27 cellular contexts compared by ENCODE assay signal in genomic region chr17:56821847-56822534, GRCh38. TPM values are rescaled to one million over a fixed set of nuclear protein-coding genes. Genes with fewer than 3 reads are reported as not detected.
DNase-seq lines count a peak whose midpoint lies in the region; ATAC-seq and TF ChIP-seq lines count a peak whose summit lies in the region.
"Had no signal": no experiment of that assay in that cellular context is flagged by ENCODE, and none has a peak within 500 bp of the region (broad histone marks: within the 10 kb centered on the region; RNA-seq: fewer than 3 reads in every experiment).

No MANE protein-coding gene starts in this region.

- TF ChIP-seq EP300 in ovary (IDR thresholded peaks at IDR 0.05), result no peak

- H3K27ac ChIP-seq in OCI-LY7 (ENCODE audit: low read depth, low read length, poor library complexity, severe bottlenecking) (no peak overlapping the region), ovary (no peak overlapping the region)
- H3K27ac ChIP-seq: BLaER1, left lung, neural progenitor cell, parathyroid adenoma, thyroid gland had no signal

- H3K4me3 Mint-ChIP-seq in activated naive CD8-positive, alpha-beta T cell treated with anti-CD3 and anti-CD28 coated beads, Interleukin-2, amount 50 U/mL, for 24 hours, result no peak overlapping the region
- no peak overlapping the region for H3K4me3 Mint-ChIP-seq in activated naive CD8-positive, alpha-beta T cell treated with anti-CD3 and anti-CD28 coated beads for 36 hours
- no peak overlapping the region for H3K4me3 Mint-ChIP-seq in stimulated activated naive CD8-positive, alpha-beta T cell treated with anti-CD3 and anti-CD28 coated beads, Interleukin-15, amount 100 ng/mL, for 72 hours
- H3K4me3 Mint-ChIP-seq: activated CD4-positive, alpha-beta T cell treated with anti-CD3 and anti-CD28 coated beads, Interleukin-2, amount 10 ng/mL, durations not matched to agents 7 days and 5 days; activated CD8-positive, alpha-beta memory T cell treated with anti-CD3 and anti-CD28 coated beads, Interleukin-2, amount 10 ng/mL, durations not matched to agents 7 days and 5 days; activated naive CD4-positive, alpha-beta T cell treated with anti-CD3 and anti-CD28 coated beads, Interleukin-2, amount 50 U/mL, for 24 hours; neural progenitor cell had no signal

- no peaks in the 10 kb centered on the region for H3K9me2 ChIP-seq in OCI-LY7 (ENCODE audit: insufficient read depth, low read length)

- no peak overlapping the region for H2AFZ ChIP-seq in OCI-LY7 (ENCODE audit: low read length)
- H2AFZ ChIP-seq: neural progenitor cell, parathyroid adenoma had no signal

- POLR2A ChIA-PET in OCI-LY7 (lab: Charles Lee), result no interaction called here

- DNase-seq in activated naive CD8-positive, alpha-beta T cell treated with anti-CD3 and anti-CD28 coated beads, Interleukin-2, amount 50 U/mL, for 24 hours, result no peak
- no peak for DNase-seq in activated naive CD8-positive, alpha-beta T cell treated with anti-CD3 and anti-CD28 coated beads for 36 hours
- no peak for DNase-seq in OCI-LY7 (ENCODE audit: low spot score)
- no peak for DNase-seq in stimulated activated naive CD8-positive, alpha-beta T cell treated with anti-CD3 and anti-CD28 coated beads, Interleukin-15, amount 100 ng/mL, for 72 hours
- no peak for DNase-seq in SIG-M5 (lab: John Stamatoyannopoulos, UW)
- no peak for DNase-seq in ovary
- DNase-seq: activated CD4-positive, alpha-beta T cell treated with anti-CD3 and anti-CD28 coated beads, Interleukin-2, amount 10 ng/mL, durations not matched to agents 7 days and 5 days; activated CD8-positive, alpha-beta memory T cell treated with anti-CD3 and anti-CD28 coated beads, Interleukin-2, amount 10 ng/mL, durations not matched to agents 7 days and 5 days; anterior cingulate cortex; DMS153; HCEC 1CT; IMR-90; left lung; NCI-H146; NCI-H226; NCI-H526 treated with DMSO at 0.1 percent for 48 hours; retina; SHP77; stimulated activated CD4-positive, alpha-beta T cell treated with anti-CD3 and anti-CD28 coated beads, Interleukin-1b, Interleukin-23, amount 100 ng/mL, for 48 hours had no signal

- peak; percentile 77 for ATAC-seq in activated naive CD8-positive, alpha-beta T cell treated with anti-CD3 and anti-CD28 coated beads, Interleukin-2, amount 50 U/mL, for 24 hours
- peak; percentile 50 for ATAC-seq in HG02678 (IDR thresholded peaks at IDR 0.05; ENCODE audit: unreplicated experiment)
- ATAC-seq in stimulated activated naive CD8-positive, alpha-beta T cell treated with anti-CD3 and anti-CD28 coated beads, Interleukin-15, amount 100 ng/mL, for 72 hours, result peak; percentile 40
- ATAC-seq: activated CD8-positive, alpha-beta memory T cell treated with anti-CD3 and anti-CD28 coated beads, Interleukin-2, amount 10 ng/mL, durations not matched to agents 7 days and 5 days; left lung had no signal

- peaks cover 2% of the 10 kb centered on the region for H3K36me3 Mint-ChIP-seq in activated naive CD8-positive, alpha-beta T cell treated with anti-CD3 and anti-CD28 coated beads, Interleukin-2, amount 50 U/mL, for 24 hours (ENCODE audit: low read depth)
- H3K36me3 Mint-ChIP-seq in activated naive CD8-positive, alpha-beta T cell treated with anti-CD3 and anti-CD28 coated beads for 36 hours, result no peaks in the 10 kb centered on the region

- H3K9me3 ChIP-seq in OCI-LY7 (ENCODE audit: low read length), result no peaks in the 10 kb centered on the region
- no peaks in the 10 kb centered on the region for H3K9me3 ChIP-seq in ovary
- H3K9me3 ChIP-seq: BLaER1, left lung, thyroid gland had no signal

- no peak for TF ChIP-seq POLR2A in ovary (IDR thresholded peaks at IDR 0.05)

- no peaks in the 10 kb centered on the region for H3K36me3 ChIP-seq in OCI-LY7 (ENCODE audit: insufficient read depth, low read length)
- no peaks in the 10 kb centered on the region for H3K36me3 ChIP-seq in ovary
- H3K36me3 ChIP-seq: left lung, neural progenitor cell, thyroid gland had no signal

- WGBS in ovary, 3 donors, result 80 to 89% (median 81%) methylated on average over 3 of the region's 3 CpGs

- H3K4me1 ChIP-seq in OCI-LY7 (ENCODE audit: insufficient read depth, low read length, poor library complexity, severe bottlenecking) (peaks cover 7% of the 10 kb centered on the region), ovary (ENCODE audit: insufficient read depth) (no peaks in the 10 kb centered on the region)
- H3K4me1 ChIP-seq: neural progenitor cell had no signal

- no TSS peak for BruUV-seq in OCI-LY7 (replicated peaks; lab: Mats Ljungman, UMichigan)

- no peaks in the 10 kb centered on the region for H4K20me1 ChIP-seq in OCI-LY7 (ENCODE audit: insufficient read depth, low read length)
- H4K20me1 ChIP-seq: BLaER1 had no signal

- peaks cover 19% of the 10 kb centered on the region for H3K4me1 Mint-ChIP-seq in activated naive CD8-positive, alpha-beta T cell treated with anti-CD3 and anti-CD28 coated beads, Interleukin-2, amount 50 U/mL, for 24 hours
- H3K4me1 Mint-ChIP-seq in activated naive CD8-positive, alpha-beta T cell treated with anti-CD3 and anti-CD28 coated beads for 36 hours, result peaks cover 8% of the 10 kb centered on the region
- peaks cover 25% of the 10 kb centered on the region for H3K4me1 Mint-ChIP-seq in stimulated activated naive CD8-positive, alpha-beta T cell treated with anti-CD3 and anti-CD28 coated beads, Interleukin-15, amount 100 ng/mL, for 72 hours

- no peaks in the 10 kb centered on the region for H3K9me3 Mint-ChIP-seq in activated naive CD8-positive, alpha-beta T cell treated with anti-CD3 and anti-CD28 coated beads, Interleukin-2, amount 50 U/mL, for 24 hours
- no peaks in the 10 kb centered on the region for H3K9me3 Mint-ChIP-seq in activated naive CD8-positive, alpha-beta T cell treated with anti-CD3 and anti-CD28 coated beads for 36 hours
- no peaks in the 10 kb centered on the region for H3K9me3 Mint-ChIP-seq in stimulated activated naive CD8-positive, alpha-beta T cell treated with anti-CD3 and anti-CD28 coated beads, Interleukin-15, amount 100 ng/mL, for 72 hours
- H3K9me3 Mint-ChIP-seq: activated CD4-positive, alpha-beta T cell treated with anti-CD3 and anti-CD28 coated beads, Interleukin-2, amount 10 ng/mL, durations not matched to agents 7 days and 5 days; activated naive CD4-positive, alpha-beta T cell treated with anti-CD3 and anti-CD28 coated beads, Interleukin-2, amount 50 U/mL, for 24 hours; activated T-helper 2 cell treated with anti-CD3 and anti-CD28 coated beads, Interferon-gamma antibody, Interleukin-2, Interleukin-4, amounts not matched to agents 10 μg/mL and 5 μg/mL and 100 μg/mL, durations not matched to agents 14 hours and 24 hours and 36 hours; neural progenitor cell had no signal

- H3K27ac Mint-ChIP-seq in activated naive CD8-positive, alpha-beta T cell treated with anti-CD3 and anti-CD28 coated beads, Interleukin-2, amount 50 U/mL, for 24 hours, result no peak overlapping the region
- H3K27ac Mint-ChIP-seq in activated naive CD8-positive, alpha-beta T cell treated with anti-CD3 and anti-CD28 coated beads for 36 hours, result no peak overlapping the region
- H3K27ac Mint-ChIP-seq in stimulated activated naive CD8-positive, alpha-beta T cell treated with anti-CD3 and anti-CD28 coated beads, Interleukin-15, amount 100 ng/mL, for 72 hours, result no peak overlapping the region
- H3K27ac Mint-ChIP-seq: activated CD4-positive, alpha-beta T cell treated with anti-CD3 and anti-CD28 coated beads, Interleukin-2, amount 10 ng/mL, durations not matched to agents 7 days and 5 days; activated CD8-positive, alpha-beta memory T cell treated with anti-CD3 and anti-CD28 coated beads, Interleukin-2, amount 10 ng/mL, durations not matched to agents 7 days and 5 days; activated naive CD4-positive, alpha-beta T cell treated with anti-CD3 and anti-CD28 coated beads, Interleukin-2, amount 50 U/mL, for 24 hours; activated T-helper 2 cell treated with anti-CD3 and anti-CD28 coated beads, Interferon-gamma antibody, Interleukin-2, Interleukin-4, amounts not matched to agents 10 μg/mL and 5 μg/mL and 100 μg/mL, durations not matched to agents 14 hours and 24 hours and 36 hours; neural progenitor cell had no signal

- H3K4me2 ChIP-seq in OCI-LY7 (ENCODE audit: low read length), result peak overlapping the region; percentile 19; the same call in 1 of the 2 replicates
- H3K4me2 ChIP-seq: BLaER1, neural progenitor cell, smooth muscle cell had no signal

- CTCF ChIA-PET in OCI-LY7 (lab: Charles Lee; ENCODE audit: unreplicated experiment), result no interaction called here

- TF ChIP-seq CTCF in OCI-LY7 (conservative IDR thresholded peaks at IDR 0.05; ENCODE audit: low read length) (no peak), ovary (IDR thresholded peaks at IDR 0.05) (no peak)

- no peak overlapping the region for H3K4me3 ChIP-seq in OCI-LY7 (ENCODE audit: low read depth, low read length, poor library complexity, severe bottlenecking)
- H3K4me3 ChIP-seq in ovary, result no peak overlapping the region
- H3K4me3 ChIP-seq: BLaER1, left lung, neural progenitor cell, smooth muscle cell, thyroid gland had no signal

- H3K27me3 Mint-ChIP-seq in activated naive CD8-positive, alpha-beta T cell treated with anti-CD3 and anti-CD28 coated beads, Interleukin-2, amount 50 U/mL, for 24 hours, result no peaks in the 10 kb centered on the region
- no peaks in the 10 kb centered on the region for H3K27me3 Mint-ChIP-seq in activated naive CD8-positive, alpha-beta T cell treated with anti-CD3 and anti-CD28 coated beads for 36 hours
- no peaks in the 10 kb centered on the region for H3K27me3 Mint-ChIP-seq in stimulated activated naive CD8-positive, alpha-beta T cell treated with anti-CD3 and anti-CD28 coated beads, Interleukin-15, amount 100 ng/mL, for 72 hours
- H3K27me3 Mint-ChIP-seq: activated CD4-positive, alpha-beta T cell treated with anti-CD3 and anti-CD28 coated beads, Interleukin-2, amount 10 ng/mL, durations not matched to agents 7 days and 5 days; activated CD8-positive, alpha-beta memory T cell treated with anti-CD3 and anti-CD28 coated beads, Interleukin-2, amount 10 ng/mL, durations not matched to agents 7 days and 5 days; activated naive CD4-positive, alpha-beta T cell treated with anti-CD3 and anti-CD28 coated beads, Interleukin-2, amount 50 U/mL, for 24 hours had no signal

- H3K79me2 ChIP-seq in OCI-LY7 (ENCODE audit: insufficient read depth, low read depth, low read length), result no peaks in the 10 kb centered on the region
- H3K79me2 ChIP-seq: parathyroid adenoma had no signal

- H3K27me3 ChIP-seq in ovary, result no peaks in the 10 kb centered on the region
- H3K27me3 ChIP-seq: BLaER1, left lung, neural progenitor cell, thyroid gland had no signal

- intact Hi-C loops in OCI-LY7 (cut with micrococcal nuclease; ENCODE audit: unreplicated experiment) (no loop called here), ovary (cut with DNase I) (loop anchor here in 1 of 4 donors (5.0 kb wide), 1 partner anchor 115 kb away; no protein-coding TSS in a partner anchor)

RNA-seq across cellular contexts. Expression of gene C17orf67, which starts 11.7 kb away (rescaled TPM):
- total RNA-seq in activated naive CD8-positive, alpha-beta T cell treated with anti-CD3 and anti-CD28 coated beads for 36 hours, result 1 to 10 TPM; 1.5 TPM
- total RNA-seq in OCI-LY7 (2014; rRNA removed; shearing (Covaris generic)), result 5.2 and 5.8 TPM in 2 replicates
- total RNA-seq in OCI-LY7 (2022) (5.4 and 6.0 TPM in 2 replicates), ovary (1 to 10 TPM; 2.4 to 6.0 (median 3.3) TPM)
- polyA plus RNA-seq in ovary, result 1 to 10 TPM; 1.5 to 2.6 TPM
- total RNA-seq: smooth muscle cell had no signal

RNA-seq across cellular contexts. Expression of gene DGKE, which starts 12.0 kb away (rescaled TPM):
- 10 to 100 TPM; 25.8 to 27.1 TPM for total RNA-seq in activated naive CD8-positive, alpha-beta T cell treated with anti-CD3 and anti-CD28 coated beads for 36 hours
- total RNA-seq in OCI-LY7 (2014; rRNA removed; shearing (Covaris generic)), result 6.2 and 8.6 TPM in 2 replicates
- total RNA-seq in OCI-LY7 (2022) (21.4 and 26.3 TPM in 2 replicates), ovary (10 to 100 TPM in 6 of 7 donors, 1 to 10 TPM in 1; 8.5 to 16.4 (median 11.8) TPM)
- polyA plus RNA-seq in ovary, result 1 to 10 TPM; 3.0 to 5.0 TPM
